14 cellular contexts compared by ENCODE assay signal in genomic region chr15:70817266-70817665, GRCh38.
"Had no signal": no experiment of that assay in that cellular context is flagged by ENCODE, and none has a peak within 500 bp of the region (broad histone marks: within the 10 kb centered on the region; RNA-seq: fewer than 3 reads in every experiment).

No MANE protein-coding gene starts in this region.

- DNase-seq: activated CD4-positive, alpha-beta T cell treated with anti-CD3 and anti-CD28 coated beads, Interleukin-2, amount 50 U/mL, for 1 hour; activated naive CD4-positive, alpha-beta T cell treated with Interleukin-2 at 50 U/mL for 16 hours; activated T-cell treated with anti-CD3 and anti-CD28 coated beads for 4 hours; anterior cingulate cortex; hypothalamus; kidney glomerular epithelial cell; left ventricle myocardium superior; sigmoid colon; stimulated activated CD4-positive, alpha-beta T cell treated with anti-CD3 and anti-CD28 coated beads, Interleukin-12 subunit alpha, Interleukin-12 subunit beta, amount 100 ng/mL, for 4 hours; stimulated activated CD4-positive, alpha-beta T cell treated with anti-CD3 and anti-CD28 coated beads, Interleukin-2, amount 100 ng/mL, for 24 hours; stomach; uterus had no signal

- H3K4me1 ChIP-seq: sigmoid colon, uterus had no signal

- H3K27ac ChIP-seq: sigmoid colon, stomach, uterus had no signal

- H3K9me3 ChIP-seq: sigmoid colon, stomach, uterus had no signal

- H3K27me3 ChIP-seq: sigmoid colon, stomach, uterus had no signal

- ATAC-seq: activated CD4-positive, CD25-positive, alpha-beta regulatory T cell treated with anti-CD3 and anti-CD28 coated beads, Interleukin-2, amount 50 U/mL, for 24 hours; esophagus mucosa; left ventricle myocardium superior had no signal

- H3K4me3 ChIP-seq: sigmoid colon, stomach, uterus had no signal

- H3K36me3 ChIP-seq: sigmoid colon, stomach, uterus had no signal
